Comparison of ENCODE assay signal across 9 cellular contexts in genomic region chr17:3710951-3711383, GRCh38. TPM values are rescaled to one million over a fixed set of nuclear protein-coding genes. Genes with fewer than 3 reads are reported as not detected.
DNase-seq lines count a peak whose midpoint lies in the region; ATAC-seq and TF ChIP-seq lines count a peak whose summit lies in the region.
"Had no signal": no experiment of that assay in that cellular context is flagged by ENCODE, and none has a peak within 500 bp of the region (broad histone marks: within the 10 kb centered on the region; RNA-seq: fewer than 3 reads in every experiment).

No MANE protein-coding gene starts in this region.

- no peak for TF ChIP-seq CTCF in right atrium auricular region (IDR thresholded peaks at IDR 0.05)
- TF ChIP-seq CTCF in brain microvascular endothelial cell (IDR thresholded peaks at IDR 0.05; ENCODE audit: low read depth, low read length, missing control alignments): no peak
- TF ChIP-seq CTCF in progenitor cell of endocrine pancreas (IDR thresholded peaks at IDR 0.05; ENCODE audit: unreplicated experiment): no peak

- H3K27ac ChIP-seq in right atrium auricular region (no peak overlapping the region), brain microvascular endothelial cell (no peak overlapping the region)
- H3K27ac ChIP-seq: C4-2B had no signal

- H3K4me1 ChIP-seq in right atrium auricular region: no peaks in the 10 kb centered on the region

- no peak overlapping the region for H3K27ac Mint-ChIP-seq in progenitor cell of endocrine pancreas

- ATAC-seq in left cardiac atrium (peak; percentile 66 to 80), HG03175 (IDR thresholded peaks at IDR 0.05; ENCODE audit: unreplicated experiment) (peak; percentile 96)

- peaks cover 6% of the 10 kb centered on the region for H3K36me3 Mint-ChIP-seq in progenitor cell of endocrine pancreas (ENCODE audit: insufficient read depth)

- no peaks in the 10 kb centered on the region for H3K9me3 ChIP-seq in right atrium auricular region

- H3K36me3 ChIP-seq in right atrium auricular region (peaks cover 16% of the 10 kb centered on the region), brain microvascular endothelial cell (replicated peaks) (peaks cover 22% of the 10 kb centered on the region)

- H3K27me3 ChIP-seq in right atrium auricular region (no peaks in the 10 kb centered on the region), brain microvascular endothelial cell (replicated peaks) (no peaks in the 10 kb centered on the region)

- H3K4me3 ChIP-seq in right atrium auricular region (no peak overlapping the region), brain microvascular endothelial cell (ENCODE audit: low read depth, low read length) (no peak overlapping the region)

- H3K4me1 Mint-ChIP-seq in progenitor cell of endocrine pancreas (ENCODE audit: low read depth): no peaks in the 10 kb centered on the region

- no peak for DNase-seq in left cardiac atrium
- no peak for DNase-seq in right atrium auricular region (ENCODE audit: low spot score)
- peak in 4 of 5 experiments; percentile 39 to 98 (median 68) for DNase-seq in T-helper 2 cell
- DNase-seq in brain microvascular endothelial cell: peak; percentile 40
- DNase-seq in stimulated activated CD4-positive, alpha-beta T cell treated with anti-CD3 and anti-CD28 coated beads, Interleukin-2, amount 100 ng/mL, for 24 hours: peak; percentile 59 to 72
- no peak for DNase-seq in progenitor cell of endocrine pancreas (ENCODE audit: low spot score, unreplicated experiment)
- DNase-seq in NCI-H1092 treated with DMSO at 0.1 percent for 48 hours (lab: John Stamatoyannopoulos, UW): no peak

- H3K27me3 Mint-ChIP-seq in progenitor cell of endocrine pancreas: no peaks in the 10 kb centered on the region

- no peak overlapping the region for H3K4me3 Mint-ChIP-seq in progenitor cell of endocrine pancreas (ENCODE audit: low read depth)

- intact Hi-C loops in left cardiac atrium (cut with DNase I): no loop called here

- no peaks in the 10 kb centered on the region for H3K9me3 Mint-ChIP-seq in progenitor cell of endocrine pancreas (ENCODE audit: low read depth)

- in situ Hi-C loops in brain microvascular endothelial cell (cut with HindIII; ENCODE audit: low pct_ligation_motif_present, low sequenced_read_pairs): no loop called here

RNA-seq across cellular contexts. Expression of gene HASPIN, which starts 12.7 kb away (rescaled TPM):
- total RNA-seq in left cardiac atrium: under 1 TPM; 0.16 to 0.47 TPM
- total RNA-seq in right atrium auricular region: not detected
- total RNA-seq in progenitor cell of endocrine pancreas: 8.5 and 8.6 TPM in 2 replicates

RNA-seq across cellular contexts. Expression of gene P2RX5, which starts 15.0 kb away (rescaled TPM):
- total RNA-seq in left cardiac atrium: 10 to 100 TPM in 1 of 2 donors, 1 to 10 TPM in 1; 7.7 to 13.5 TPM
- 1 to 10 TPM; 5.4 to 8.1 TPM for total RNA-seq in right atrium auricular region
- total RNA-seq in progenitor cell of endocrine pancreas: 0.89 and 0.95 TPM in 2 replicates

RNA-seq across cellular contexts. Expression of gene EMC6, which starts 42.4 kb away (rescaled TPM):
- 10 to 100 TPM; 51.8 to 51.9 TPM for total RNA-seq in left cardiac atrium
- 10 to 100 TPM; 19.1 to 22.2 TPM for total RNA-seq in right atrium auricular region
- total RNA-seq in progenitor cell of endocrine pancreas: 40.0 and 42.8 TPM in 2 replicates

RNA-seq across cellular contexts. Expression of gene TAX1BP3, which starts 42.6 kb away (rescaled TPM):
- total RNA-seq in left cardiac atrium: 100 to 1,000 TPM; 116 to 142 TPM
- total RNA-seq in right atrium auricular region: 100 to 1,000 TPM; 212 to 227 TPM
- 81.3 and 93.8 TPM in 2 replicates for total RNA-seq in progenitor cell of endocrine pancreas

Comparison
In these comparisons a context has a peak if more than half of its experiments do, and no peak if none do; other contexts are left out.
1. DNase-seq: peak in T-helper 2 cell (4 of 5), brain microvascular endothelial cell (single experiment) and stimulated activated CD4-positive, alpha-beta T cell treated with anti-CD3 and anti-CD28 coated beads, Interleukin-2, amount 100 ng/mL, for 24 hours (2 of 2); none in left cardiac atrium (single experiment), right atrium auricular region (single experiment), progenitor cell of endocrine pancreas (single experiment) and NCI-H1092 treated with DMSO at 0.1 percent for 48 hours (single experiment).